Comparison of ENCODE assay signal across 25 cellular contexts in the genomic region with DNA sequence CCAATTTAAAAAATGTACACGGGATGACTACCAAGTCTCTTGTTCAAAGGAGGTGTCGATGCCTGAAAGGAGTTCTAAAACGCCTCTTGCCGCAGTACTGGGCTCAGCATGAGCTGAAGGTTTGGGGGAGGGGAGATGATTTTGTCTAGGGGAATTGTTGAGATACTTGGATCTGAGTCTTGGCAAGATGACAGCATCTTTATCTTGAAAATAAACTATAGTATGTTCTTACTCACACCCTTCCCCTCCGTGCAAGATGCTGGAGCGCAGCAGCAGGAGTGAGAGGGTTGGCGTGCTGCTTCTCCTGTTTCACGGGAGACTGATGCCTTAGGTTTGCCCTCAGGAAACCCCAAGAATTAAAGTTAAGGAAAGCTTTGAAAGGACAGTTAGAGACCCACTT. TPM values are rescaled to one million over a fixed set of nuclear protein-coding genes. Genes with fewer than 3 reads are reported as not detected.
DNase-seq lines count a peak whose midpoint lies in the region; ATAC-seq and TF ChIP-seq lines count a peak whose summit lies in the region.
"Had no signal": no experiment of that assay in that cellular context is flagged by ENCODE, and none has a peak within 500 bp of the region (broad histone marks: within the 10 kb centered on the region; RNA-seq: fewer than 3 reads in every experiment).

No MANE protein-coding gene starts in this region.

- no peak overlapping the region for H3K4me3 Mint-ChIP-seq in nephron progenitor cell
- H3K4me3 Mint-ChIP-seq: activated T-cell treated with anti-CD3 and anti-CD28 coated beads, Interleukin-2, amount 50 U/mL, for 4 hours; CD8-positive, alpha-beta memory T cell; stimulated activated naive B cell treated with anti-CD40 and anti-IgM and Interleukin-4, amounts not matched to agents 10 μg/mL and 1 μg/mL and 100 μg/mL, for 72 hours had no signal

- no peak overlapping the region for H2AFZ ChIP-seq in fibroblast of lung (ENCODE audit: low read length)
- H2AFZ ChIP-seq: parathyroid adenoma had no signal

- no peak for ATAC-seq in left cardiac atrium
- ATAC-seq: activated T-cell treated with anti-CD3 and anti-CD28 coated beads, Interleukin-2, amount 50 U/mL, for 4 hours; K562; sciatic nerve had no signal

- H3K4me2 ChIP-seq in BLaER1 (peak overlapping the region; percentile 91), fibroblast of lung (ENCODE audit: extremely low read depth, insufficient read depth, low read length) (no peak overlapping the region)

- H3K4me1 ChIP-seq in BLaER1: peaks cover 47% of the 10 kb centered on the region
- peaks cover 2% of the 10 kb centered on the region for H3K4me1 ChIP-seq in fibroblast of lung (ENCODE audit: control insufficient read depth, extremely low read depth, insufficient read depth, low read length)
- H3K4me1 ChIP-seq: colonic mucosa, Peyer's patch had no signal

- no peak overlapping the region for H3K27ac ChIP-seq in BLaER1
- peak overlapping the region; percentile 68; the same call in 1 of the 2 replicates for H3K27ac ChIP-seq in SK-N-MC
- H3K27ac ChIP-seq in fibroblast of lung (ENCODE audit: insufficient read depth, low read length): no peak overlapping the region
- H3K27ac ChIP-seq: colonic mucosa, parathyroid adenoma, SJSA1, WERI-Rb-1 had no signal

- intact Hi-C loops in left cardiac atrium (cut with DNase I): no loop called here

- H4K20me1 ChIP-seq in BLaER1: peaks cover 18% of the 10 kb centered on the region
- H4K20me1 ChIP-seq in fibroblast of lung (ENCODE audit: control insufficient read depth, extremely low read depth, insufficient read depth, low read length): no peaks in the 10 kb centered on the region

- H3K27ac Mint-ChIP-seq in nephron progenitor cell: peak overlapping the region; percentile 42

- TF ChIP-seq CTCF in fibroblast of lung (conservative IDR thresholded peaks at IDR 0.05 in 1 of 2, IDR thresholded peaks at IDR 0.05 in 1 of 2; ENCODE audit: low read depth in 1 of 2, low read length in 2 of 2) (no peak), nephron progenitor cell (IDR thresholded peaks at IDR 0.05) (no peak)

- no peaks in the 10 kb centered on the region for H3K27me3 Mint-ChIP-seq in nephron progenitor cell (ENCODE audit: low read depth, poor library complexity)
- H3K27me3 Mint-ChIP-seq: CD8-positive, alpha-beta memory T cell; stimulated activated naive B cell treated with anti-CD40 and anti-IgM and Interleukin-4, amounts not matched to agents 10 μg/mL and 1 μg/mL and 100 μg/mL, for 72 hours had no signal

- H3K4me3 ChIP-seq in BLaER1 (no peak overlapping the region), SK-N-MC (peak overlapping the region; percentile 49; the same call in 1 of the 2 replicates), fibroblast of lung (replicated peaks in 1 of 4; ENCODE audit: control extremely low read depth in 1 of 4, insufficient read depth in 1 of 4, low read depth in 3 of 4, low read length in 4 of 4) (no peak overlapping the region)
- H3K4me3 ChIP-seq: colonic mucosa, K562, SJSA1 had no signal

- peaks cover 35% of the 10 kb centered on the region for H3K4me1 Mint-ChIP-seq in nephron progenitor cell

- in situ Hi-C loops in G401 (cut with HindIII; ENCODE audit: low sequenced_read_pairs): no loop called here

- DNase-seq in SK-N-MC (ENCODE audit: low read depth, low spot score): no peak
- peak; percentile 79 to 86 for DNase-seq in fibroblast of lung (ENCODE audit: low read depth in 2 of 2)
- DNase-seq in nephron progenitor cell: no peak
- DNase-seq in iPS-NIHi11 (ENCODE audit: low spot score): no peak
- no peak for DNase-seq in G401 (ENCODE audit: low spot score)
- no peak for DNase-seq in NCI-H146 treated with DMSO at 0.1 percent for 48 hours (lab: John Stamatoyannopoulos, UW; ENCODE audit: unreplicated experiment)
- no peak for DNase-seq in left cardiac atrium
- DNase-seq: activated naive CD4-positive, alpha-beta T cell treated with anti-CD3 and anti-CD28 coated beads, Interleukin-2, amount 50 U/mL, for 16 hours; activated T-cell treated with anti-CD3 and anti-CD28 coated beads, Interleukin-2, amount 50 U/mL, for 4 hours; aorta; CD8-positive, alpha-beta memory T cell; colonic mucosa; DMS53; islet precursor cell; mammary epithelial cell; NCI-H1694 treated with DMSO at 0.1 percent for 48 hours; NCI-H345; stimulated activated naive B cell treated with anti-CD40 and anti-IgM and Interleukin-4, amounts not matched to agents 10 μg/mL and 1 μg/mL and 100 μg/mL, for 72 hours; WERI-Rb-1 had no signal

- no peak overlapping the region; the same call in 1 of the 2 replicates for H3K9ac ChIP-seq in BLaER1
- H3K9ac ChIP-seq in SK-N-MC (ENCODE audit: insufficient read length): no peak overlapping the region
- H3K9ac ChIP-seq in fibroblast of lung (ENCODE audit: insufficient read depth, low read length): no peak overlapping the region
- H3K9ac ChIP-seq: parathyroid adenoma had no signal

- no peaks in the 10 kb centered on the region for H3K9me3 Mint-ChIP-seq in nephron progenitor cell
- H3K9me3 Mint-ChIP-seq: activated T-cell treated with anti-CD3 and anti-CD28 coated beads, Interleukin-2, amount 50 U/mL, for 4 hours; CD8-positive, alpha-beta memory T cell; stimulated activated naive B cell treated with anti-CD40 and anti-IgM and Interleukin-4, amounts not matched to agents 10 μg/mL and 1 μg/mL and 100 μg/mL, for 72 hours had no signal

- peaks cover 53% of the 10 kb centered on the region for H3K36me3 Mint-ChIP-seq in nephron progenitor cell (ENCODE audit: low read depth)

- H3K79me2 ChIP-seq in fibroblast of lung (ENCODE audit: control insufficient read depth, insufficient read depth, low read length): no peaks in the 10 kb centered on the region
- H3K79me2 ChIP-seq: parathyroid adenoma had no signal

- H3K27me3 ChIP-seq in BLaER1: no peaks in the 10 kb centered on the region
- H3K27me3 ChIP-seq in fibroblast of lung (ENCODE audit: control insufficient read depth, insufficient read depth, low read length): no peaks in the 10 kb centered on the region
- H3K27me3 ChIP-seq: colonic mucosa, Peyer's patch, SJSA1 had no signal

- H3K36me3 ChIP-seq in BLaER1 (peaks cover 49% of the 10 kb centered on the region), SK-N-MC (ENCODE audit: insufficient read depth, low read length) (peaks cover 34% of the 10 kb centered on the region), fibroblast of lung (ENCODE audit: control insufficient read depth, insufficient read depth, low read length) (peaks cover 10% of the 10 kb centered on the region)
- H3K36me3 ChIP-seq: colonic mucosa had no signal

- no peaks in the 10 kb centered on the region for H3K9me3 ChIP-seq in BLaER1
- H3K9me3 ChIP-seq in SK-N-MC (ENCODE audit: low read depth, low read length): no peaks in the 10 kb centered on the region
- no peaks in the 10 kb centered on the region for H3K9me3 ChIP-seq in fibroblast of lung (ENCODE audit: control insufficient read depth, insufficient read depth, low read depth, low read length)
- H3K9me3 ChIP-seq: colonic mucosa, Peyer's patch, SJSA1 had no signal

RNA-seq across cellular contexts. Expression of a gene that starts 47.3 kb away (rescaled TPM):
- total RNA-seq in fibroblast of lung (0.33 and 0.51 TPM in 2 replicates), left cardiac atrium (10 to 100 TPM; 50.4 to 60.5 TPM)
- polyA plus RNA-seq in fibroblast of lung: 0.26 and 0.40 TPM in 2 replicates
- 0.24 and 0.38 TPM in 2 replicates for polyA plus RNA-seq in fibroblast of lung (2012)
- polyA minus RNA-seq in fibroblast of lung (ENCODE audit: low replicate concordance): 0.11 and 0.59 TPM in 2 replicates
- 4.4 and 7.4 TPM in 2 replicates for total RNA-seq in G401 (2014; rRNA removed; shearing (Covaris generic))

Comparison
In these comparisons a context has a peak if more than half of its experiments do, and no peak if none do; other contexts are left out.
1. DNase-seq: peak in fibroblast of lung (2 of 2); none in SK-N-MC (single experiment), nephron progenitor cell (single experiment), iPS-NIHi11 (single experiment), G401 (single experiment), NCI-H146 treated with DMSO at 0.1 percent for 48 hours (single experiment) and left cardiac atrium (single experiment).